Comparison of ENCODE assay signal across 13 cellular contexts in genomic region chr15:87477056-87477455, GRCh38.
DNase-seq lines count a peak whose midpoint lies in the region; ATAC-seq, FAIRE-seq and TF ChIP-seq lines count a peak whose summit lies in the region.
"Had no signal": no experiment of that assay in that cellular context is flagged by ENCODE, and none has a peak within 500 bp of the region (broad histone marks: within the 10 kb centered on the region; RNA-seq: fewer than 3 reads in every experiment).

No MANE protein-coding gene starts in this region.

- H3K4me1 ChIP-seq in A549 (no peaks in the 10 kb centered on the region), gastrocnemius medialis (peaks cover 9 to 12% of the 10 kb centered on the region in 2 donors), kidney (ENCODE audit: control insufficient read depth in 1 of 2, insufficient read depth in 1 of 2, low read depth in 1 of 2, low read length in 2 of 2) (peaks cover 0 to 4% of the 10 kb centered on the region in 2 donors)
- H3K4me1 ChIP-seq: HAP-1 had no signal

- POLR2A ChIA-PET in A549 (lab: Yijun Ruan, JAX): no interaction called here

- no peak overlapping the region for H3K4me3 Mint-ChIP-seq in nephron
- H3K4me3 Mint-ChIP-seq: CD4-positive, alpha-beta memory T cell had no signal

- H3K27me3 Mint-ChIP-seq in nephron (ENCODE audit: low read depth): no peaks in the 10 kb centered on the region

- H3K36me3 Mint-ChIP-seq in nephron (ENCODE audit: low read depth): no peaks in the 10 kb centered on the region
- H3K36me3 Mint-ChIP-seq: CD4-positive, alpha-beta memory T cell had no signal

- CTCF ChIA-PET in A549 (lab: Yijun Ruan, JAX): no interaction called here

- H3K27me3 ChIP-seq in gastrocnemius medialis: no peaks in the 10 kb centered on the region

- in situ Hi-C loops in Caki2 (cut with HindIII; ENCODE audit: low pct_unique_long_range_greater_than_20kb, low sequenced_read_pairs): no loop called here
- in situ Hi-C loops in gastrocnemius medialis (cut with MboI; ENCODE audit: low sequenced_read_pairs in 4 of 4): no loop called here

- H3K27ac Mint-ChIP-seq in nephron: peak overlapping the region in 2 of 3 experiments; percentile 26 to 97
- H3K27ac Mint-ChIP-seq: CD4-positive, alpha-beta memory T cell had no signal

- no peaks in the 10 kb centered on the region for H3K36me3 ChIP-seq in gastrocnemius medialis
- H3K36me3 ChIP-seq in kidney (ENCODE audit: control insufficient read depth in 1 of 2, insufficient read depth in 2 of 2, low read length in 2 of 2): no peaks in the 10 kb centered on the region
- H3K36me3 ChIP-seq: HAP-1 had no signal

- ATAC-seq in A549: no peak
- ATAC-seq in gastrocnemius medialis: no peak
- no peak for ATAC-seq in HG02678 (IDR thresholded peaks at IDR 0.05; ENCODE audit: unreplicated experiment)
- ATAC-seq: GM12878 had no signal

- H3K9me3 ChIP-seq in A549: no peaks in the 10 kb centered on the region
- no peaks in the 10 kb centered on the region for H3K9me3 ChIP-seq in gastrocnemius medialis
- H3K9me3 ChIP-seq in kidney (ENCODE audit: control insufficient read depth in 1 of 2, low read length in 2 of 2): no peaks in the 10 kb centered on the region
- H3K9me3 ChIP-seq: HAP-1 had no signal

- intact Hi-C loops in gastrocnemius medialis (cut with DNase I; ENCODE audit: low total_unique reads): no loop called here
- intact Hi-C loops in kidney (cut with DNase I): no loop called here

- TF ChIP-seq POLR2A in A549 (IDR thresholded peaks at IDR 0.05; ENCODE audit: low read length) (no peak), gastrocnemius medialis (IDR thresholded peaks at IDR 0.05) (no peak)

- peaks cover 9% of the 10 kb centered on the region for H3K4me1 Mint-ChIP-seq in nephron

- DNase-seq in A549 (ENCODE audit: low read depth in 1 of 2, low spot score in 1 of 2): no peak
- DNase-seq in Caki2 (ENCODE audit: low read depth): peak; percentile 14
- DNase-seq in gastrocnemius medialis: no peak
- DNase-seq in NCI-H446 (lab: John Stamatoyannopoulos, UW): no peak
- DNase-seq in kidney: no peak
- DNase-seq: CD4-positive, alpha-beta memory T cell; GF-D8 had no signal

- no peak for FAIRE-seq in A549 (lab: Jason Lieb, UNC)
- FAIRE-seq in kidney (lab: Jason Lieb, UNC): no peak
- FAIRE-seq: GM12878 had no signal

- no peak overlapping the region for H3K27ac ChIP-seq in A549
- peak overlapping the region; percentile 78 to 88 (median 83) for H3K27ac ChIP-seq in gastrocnemius medialis
- H3K27ac ChIP-seq in kidney (ENCODE audit: low read depth in 2 of 2, low read length in 2 of 2): no peak overlapping the region
- H3K27ac ChIP-seq: C4-2B, GM23248 had no signal

- TF ChIP-seq RAD21 in A549 (conservative IDR thresholded peaks at IDR 0.05 in 1 of 2, IDR thresholded peaks at IDR 0.05 in 1 of 2): no peak

- no peaks in the 10 kb centered on the region for H3K9me3 Mint-ChIP-seq in nephron
- H3K9me3 Mint-ChIP-seq: CD4-positive, alpha-beta memory T cell had no signal

- no peak overlapping the region for H3K9ac ChIP-seq in kidney (ENCODE audit: low read length in 2 of 2)
- H3K9ac ChIP-seq: GM23248 had no signal

- TF ChIP-seq CTCF in A549 (IDR thresholded peaks at IDR 0.05): no peak
- TF ChIP-seq CTCF in nephron (IDR thresholded peaks at IDR 0.05; ENCODE audit: unreplicated experiment in 3 of 3): no peak
- no peak for TF ChIP-seq CTCF in gastrocnemius medialis (IDR thresholded peaks at IDR 0.05 in 4 of 5, conservative IDR thresholded peaks at IDR 0.05 in 1 of 5)
- TF ChIP-seq CTCF in kidney (IDR thresholded peaks at IDR 0.05; ENCODE audit: borderline replicate concordance, extremely low read depth, insufficient read depth): no peak

- H3K4me3 ChIP-seq in A549: no peak overlapping the region
- no peak overlapping the region for H3K4me3 ChIP-seq in gastrocnemius medialis
- no peak overlapping the region for H3K4me3 ChIP-seq in kidney (ENCODE audit: low read length in 2 of 2)
- H3K4me3 ChIP-seq: GM12878, GM23248, HAP-1 had no signal

- peak overlapping the region; percentile 58; the same call in 2 of the 3 replicates for H3K4me2 ChIP-seq in A549

- no peak for TF ChIP-seq EP300 in A549 (IDR thresholded peaks at IDR 0.05)

- WGBS in A549 (ENCODE audit: missing lambda C conversion rate): 69% methylated on average over 1 of the region's 1 CpG

TF ChIP-seq in A549, 52 proteins besides CTCF, POLR2A, EP300 and RAD21:
- no peak for TF ChIP-seq JUN (IDR thresholded peaks at IDR 0.05)
- no peak for TF ChIP-seq JUNB (IDR thresholded peaks at IDR 0.05)
- TF ChIP-seq SREBF2 (IDR thresholded peaks at IDR 0.05): no peak
- TF ChIP-seq PHF8 (IDR thresholded peaks at IDR 0.05; ENCODE audit: borderline replicate concordance, low read depth): no peak
- no peak for TF ChIP-seq HOXA7 (CRISPR knock-in tag; IDR thresholded peaks at IDR 0.05)
- no peak for TF ChIP-seq HOXB5 (CRISPR knock-in tag; IDR thresholded peaks at IDR 0.05)
- no peak for TF ChIP-seq BCL3 (IDR thresholded peaks at IDR 0.05)
- TF ChIP-seq HEYL (CRISPR knock-in tag; IDR thresholded peaks at IDR 0.05): no peak
- TF ChIP-seq CHD2 (IDR thresholded peaks at IDR 0.05; ENCODE audit: low read length, partially characterized antibody): no peak
- TF ChIP-seq TP53 (CRISPR knock-in tag; IDR thresholded peaks at IDR 0.05): no peak
- TF ChIP-seq POLR2AphosphoS2 (conservative IDR thresholded peaks at IDR 0.05; ENCODE audit: low read length): no peak
- no peak for TF ChIP-seq GATA3 (IDR thresholded peaks at IDR 0.05; ENCODE audit: borderline replicate concordance)
- TF ChIP-seq ATOH8 (CRISPR knock-in tag; IDR thresholded peaks at IDR 0.05; ENCODE audit: low read depth): no peak
- no peak for TF ChIP-seq ZSCAN20 (CRISPR knock-in tag; IDR thresholded peaks at IDR 0.05)
TF ChIP-seq in A549: peak in this region for 0.

Comparison
In these comparisons a context has a peak if more than half of its experiments do, and no peak if none do; other contexts are left out.
1. H3K27ac ChIP-seq: peak in gastrocnemius medialis (4 of 4); none in A549 (0 of 2) and kidney (0 of 2).